In the genomic region with DNA sequence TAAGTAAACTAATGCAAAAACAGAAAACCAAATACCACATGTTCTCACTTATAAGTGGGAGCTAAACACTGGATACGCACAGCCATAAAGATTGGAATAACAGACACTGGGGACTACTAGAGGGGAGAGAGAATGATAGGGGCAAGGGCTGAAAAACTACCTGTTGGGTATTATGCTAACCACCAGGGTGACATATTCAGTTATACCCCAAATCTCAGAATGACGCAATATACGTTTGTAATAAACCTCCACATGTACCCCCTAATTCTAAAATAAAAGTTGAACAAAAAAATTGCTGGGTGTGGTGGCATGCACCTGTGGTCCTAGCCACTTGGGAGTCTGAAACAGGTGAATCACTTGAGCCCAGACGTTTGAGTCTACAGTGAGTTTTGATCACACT, we compare ENCODE assay signal across 30 cellular contexts.
"Had no signal": no experiment of that assay in that cellular context is flagged by ENCODE, and none has a peak within 500 bp of the region (broad histone marks: within the 10 kb centered on the region; RNA-seq: fewer than 3 reads in every experiment).

No MANE protein-coding gene starts in this region.

- H3K36me3 Mint-ChIP-seq: stimulated activated effector memory CD8-positive, alpha-beta T cell treated with anti-CD3 and anti-CD28 coated beads, Interleukin-12 subunit alpha, Interleukin-12 subunit beta, amount 100 ng/mL, for 72 hours had no signal

- H3K4me3 ChIP-seq: ovary, psoas muscle, sigmoid colon, stomach, thoracic aorta, thyroid gland, tibial nerve, upper lobe of left lung, vagina had no signal

- H3K4me1 Mint-ChIP-seq: nephron progenitor cell; neural crest cell; stimulated activated effector memory CD8-positive, alpha-beta T cell treated with anti-CD3 and anti-CD28 coated beads, Interleukin-12 subunit alpha, Interleukin-12 subunit beta, amount 100 ng/mL, for 72 hours; stimulated activated naive B cell treated with anti-CD40 and anti-IgM and Interleukin-4, amounts not matched to agents 10 μg/mL and 1 μg/mL and 100 μg/mL, for 72 hours had no signal

- DNase-seq: naive thymus-derived CD8-positive, alpha-beta T cell; nephron progenitor cell; nucleus accumbens; ovary; posterior cingulate gyrus; psoas muscle; right cardiac atrium; sigmoid colon; small intestine; stimulated activated CD4-positive, alpha-beta T cell treated with anti-CD3 and anti-CD28 coated beads, Interleukin-15, amount 100 ng/mL, for 24 hours; stimulated activated CD4-positive, alpha-beta T cell treated with anti-CD3 and anti-CD28 coated beads, Interleukin-2, amount 100 ng/mL, for 24 hours; stimulated activated CD4-positive, alpha-beta T cell treated with anti-CD3 and anti-CD28 coated beads, Interleukin-2, amount 100 ng/mL, for 48 hours; stimulated activated CD4-positive, alpha-beta T cell treated with anti-CD3 and anti-CD28 coated beads, Interleukin-4, amount 100 ng/mL, for 24 hours; stimulated activated naive B cell treated with anti-CD40 and anti-IgM and Interleukin-4, amounts not matched to agents 10 μg/mL and 1 μg/mL and 100 μg/mL, for 72 hours; stimulated activated naive CD4-positive, alpha-beta T cell treated with Interleukin-2 at 50 U/mL for 16 hours; stomach; thyroid gland; trophoblast cell; upper lobe of left lung had no signal

- H2AFZ ChIP-seq: parathyroid adenoma had no signal

- H3K9me3 ChIP-seq: neutrophil, ovary, thyroid gland had no signal

- ATAC-seq: naive thymus-derived CD8-positive, alpha-beta T cell; natural killer cell treated with Interleukin-12 subunit alpha and Interleukin-12 subunit beta and Interleukin-15 and Interleukin-18, amount 100 ng/mL, for 72 hours; right cardiac atrium; stimulated activated effector memory CD8-positive, alpha-beta T cell treated with anti-CD3 and anti-CD28 coated beads, Interleukin-12 subunit alpha, Interleukin-12 subunit beta, amount 100 ng/mL, for 72 hours; stimulated activated naive B cell treated with anti-CD40 and anti-IgM and Interleukin-4, amounts not matched to agents 10 μg/mL and 1 μg/mL and 100 μg/mL, for 72 hours had no signal

- H3K9ac ChIP-seq: parathyroid adenoma had no signal

- H3K36me3 ChIP-seq: neutrophil, ovary, sigmoid colon, stomach, thoracic aorta, thyroid gland, upper lobe of left lung, vagina had no signal

- H3K27me3 Mint-ChIP-seq: naive thymus-derived CD8-positive, alpha-beta T cell; natural killer cell treated with Interleukin-12 subunit alpha and Interleukin-12 subunit beta and Interleukin-15 and Interleukin-18, amount 100 ng/mL, for 72 hours; progenitor cell of endocrine pancreas; stimulated activated naive B cell treated with anti-CD40 and anti-IgM and Interleukin-4, amounts not matched to agents 10 μg/mL and 1 μg/mL and 100 μg/mL, for 72 hours; stimulated activated naive CD8-positive, alpha-beta T cell treated with anti-CD3 and anti-CD28 coated beads, Interleukin-15, Interleukin-2, amounts not matched to agents 100 ng/mL and 50 ng/mL, for 24 hours had no signal

- H3K27ac Mint-ChIP-seq: naive thymus-derived CD8-positive, alpha-beta T cell; natural killer cell treated with Interleukin-12 subunit alpha and Interleukin-12 subunit beta and Interleukin-15 and Interleukin-18, amount 100 ng/mL, for 72 hours; nephron progenitor cell; progenitor cell of endocrine pancreas; stimulated activated effector memory CD8-positive, alpha-beta T cell treated with anti-CD3 and anti-CD28 coated beads, Interleukin-12 subunit alpha, Interleukin-12 subunit beta, amount 100 ng/mL, for 72 hours; stimulated activated naive B cell treated with anti-CD40 and anti-IgM and Interleukin-4, amounts not matched to agents 10 μg/mL and 1 μg/mL and 100 μg/mL, for 72 hours; stimulated activated naive CD8-positive, alpha-beta T cell treated with anti-CD3 and anti-CD28 coated beads, Interleukin-15, Interleukin-2, amounts not matched to agents 100 ng/mL and 50 ng/mL, for 24 hours had no signal

- H3K4me3 Mint-ChIP-seq: naive thymus-derived CD8-positive, alpha-beta T cell; natural killer cell treated with Interleukin-12 subunit alpha and Interleukin-12 subunit beta and Interleukin-15 and Interleukin-18, amount 100 ng/mL, for 72 hours; nephron progenitor cell; neural crest cell; stimulated activated effector memory CD8-positive, alpha-beta T cell treated with anti-CD3 and anti-CD28 coated beads, Interleukin-12 subunit alpha, Interleukin-12 subunit beta, amount 100 ng/mL, for 72 hours; stimulated activated naive B cell treated with anti-CD40 and anti-IgM and Interleukin-4, amounts not matched to agents 10 μg/mL and 1 μg/mL and 100 μg/mL, for 72 hours; stimulated activated naive CD8-positive, alpha-beta T cell treated with anti-CD3 and anti-CD28 coated beads, Interleukin-15, Interleukin-2, amounts not matched to agents 100 ng/mL and 50 ng/mL, for 24 hours had no signal

- H3K27ac ChIP-seq: neutrophil, ovary, parathyroid adenoma, psoas muscle, sigmoid colon, stomach, thoracic aorta, thyroid gland, tibial nerve, upper lobe of left lung, vagina had no signal

- H3K4me1 ChIP-seq: parathyroid adenoma, psoas muscle, sigmoid colon, thyroid gland, tibial nerve, upper lobe of left lung, vagina had no signal

- FAIRE-seq: small intestine, urothelium cell line had no signal

- H3K27me3 ChIP-seq: neutrophil, ovary, sigmoid colon, stomach, thyroid gland, tibial nerve, upper lobe of left lung, vagina had no signal
